In the genomic region with DNA sequence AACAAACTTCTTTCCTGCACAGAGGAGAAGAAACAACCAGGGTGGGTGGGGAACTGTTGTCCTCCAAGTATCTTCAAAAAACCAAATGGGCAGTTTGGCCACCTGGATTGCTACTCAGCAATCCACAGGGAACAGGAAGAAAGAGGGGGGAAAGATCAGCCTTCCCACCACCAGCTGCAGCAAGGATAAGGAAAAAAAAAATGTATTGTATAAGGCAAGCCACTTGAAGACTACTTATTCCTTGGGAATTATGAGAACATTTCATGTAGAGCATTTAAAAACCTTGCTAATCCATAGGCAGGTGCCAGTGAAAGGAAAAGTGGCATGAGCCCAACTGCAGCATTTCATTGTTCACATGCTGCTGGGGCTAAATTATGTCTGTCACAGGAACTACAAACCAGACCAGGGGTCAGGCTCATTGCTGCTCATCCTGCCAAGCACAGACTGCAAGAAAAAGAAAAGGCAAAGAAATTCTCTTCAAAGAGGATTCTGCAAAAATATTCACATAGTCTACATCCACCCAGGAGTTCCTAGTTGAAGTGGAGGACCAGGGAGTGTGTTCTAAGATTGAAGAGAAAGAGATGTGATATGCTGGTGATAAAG, we compare ENCODE assay signal across 9 cellular contexts. TPM values are rescaled to one million over a fixed set of nuclear protein-coding genes. Genes with fewer than 3 reads are reported as not detected.
DNase-seq lines count a peak whose midpoint lies in the region; ATAC-seq and TF ChIP-seq lines count a peak whose summit lies in the region.
"Had no signal": no experiment of that assay in that cellular context is flagged by ENCODE, and none has a peak within 500 bp of the region (broad histone marks: within the 10 kb centered on the region; RNA-seq: fewer than 3 reads in every experiment).

No MANE protein-coding gene starts in this region.

- no peak for TF ChIP-seq CTCF in AG04450 (IDR thresholded peaks at IDR 0.05; ENCODE audit: low read depth, low read length)
- TF ChIP-seq CTCF in WTC11 (IDR thresholded peaks at IDR 0.05), result no peak

- H3K27ac Mint-ChIP-seq in WTC11 (0 out of 2 replicates have a peak overlapping the region, but pooled peaks have one; percentile 7), memory B cell (peak overlapping the region; percentile 67)

- H3K27ac ChIP-seq in AG04450 (ENCODE audit: low read depth, low read length), result no peak overlapping the region

- H3K9me3 ChIP-seq in AG04450 (ENCODE audit: control insufficient read depth, insufficient read depth, low read length), result no peaks in the 10 kb centered on the region

- H3K4me1 Mint-ChIP-seq in WTC11 (peaks cover 36% of the 10 kb centered on the region), memory B cell (peaks cover 49% of the 10 kb centered on the region)

- no peaks in the 10 kb centered on the region for H3K27me3 ChIP-seq in AG04450 (ENCODE audit: control insufficient read depth, insufficient read depth, low read length)

- POLR2A ChIA-PET in AG04450 (lab: Yijun Ruan, JAX), result interaction anchor here (0.7 to 3.6 kb wide), 4 partner anchors 18 to 87 kb away, joined by 3 to 36 read pairs (median 7); a partner anchor contains a TSS
- POLR2A ChIA-PET in WTC11 (lab: Charles Lee), result interaction anchor here (2.9 to 3.0 kb wide), 2 partner anchors 87 to 169 kb away, joined by 21 to 25 read pairs; a partner anchor contains a TSS

- peak overlapping the region; percentile 93 for H3K4me3 ChIP-seq in AG04450 (ENCODE audit: low read depth, low read length)

- H3K9me3 Mint-ChIP-seq in WTC11 (no peaks in the 10 kb centered on the region), memory B cell (peaks cover 1% of the 10 kb centered on the region)
- H3K9me3 Mint-ChIP-seq: nephron had no signal

- H3K36me3 Mint-ChIP-seq in WTC11 (peaks cover 13% of the 10 kb centered on the region), memory B cell (peaks cover 17% of the 10 kb centered on the region)

- intact Hi-C loops in sciatic nerve (cut with DNase I), result no loop called here

- H3K27me3 Mint-ChIP-seq in WTC11 (ENCODE audit: low read depth) (no peaks in the 10 kb centered on the region), memory B cell (no peaks in the 10 kb centered on the region)

- CTCF ChIA-PET in AG04450 (lab: Charles Lee), result no interaction called here
- CTCF ChIA-PET in WTC11 (lab: Charles Lee), result no interaction called here

- no peak for DNase-seq in AG04450 (ENCODE audit: low read depth, low spot score)
- peak; percentile 32 for DNase-seq in EH (ENCODE audit: low read depth)
- no peak for DNase-seq in WTC11 (ENCODE audit: low spot score)
- DNase-seq in memory B cell (ENCODE audit: low spot score in 2 of 2), result no peak
- no peak for DNase-seq in sciatic nerve (ENCODE audit: low spot score)

- ATAC-seq in WTC11 (no peak), memory B cell (ENCODE audit: low read depth) (no peak), HG03565 (IDR thresholded peaks at IDR 0.05; ENCODE audit: unreplicated experiment) (no peak), GM18907 (IDR thresholded peaks at IDR 0.05; ENCODE audit: unreplicated experiment) (no peak), GM19395 (IDR thresholded peaks at IDR 0.05; ENCODE audit: unreplicated experiment) (no peak), sciatic nerve (no peak)

- H3K4me3 Mint-ChIP-seq in WTC11, result no peak overlapping the region; the same call in 1 of the 2 replicates
- no peak overlapping the region for H3K4me3 Mint-ChIP-seq in memory B cell
- H3K4me3 Mint-ChIP-seq: nephron had no signal

TF ChIP-seq in WTC11, 78 proteins besides CTCF, POLR2A, EP300 and RAD21:
- no peak for TF ChIP-seq NR3C1 (CRISPR knock-in tag; conservative IDR thresholded peaks at IDR 0.05; ENCODE audit: low read depth)
- TF ChIP-seq, protein P1, sequence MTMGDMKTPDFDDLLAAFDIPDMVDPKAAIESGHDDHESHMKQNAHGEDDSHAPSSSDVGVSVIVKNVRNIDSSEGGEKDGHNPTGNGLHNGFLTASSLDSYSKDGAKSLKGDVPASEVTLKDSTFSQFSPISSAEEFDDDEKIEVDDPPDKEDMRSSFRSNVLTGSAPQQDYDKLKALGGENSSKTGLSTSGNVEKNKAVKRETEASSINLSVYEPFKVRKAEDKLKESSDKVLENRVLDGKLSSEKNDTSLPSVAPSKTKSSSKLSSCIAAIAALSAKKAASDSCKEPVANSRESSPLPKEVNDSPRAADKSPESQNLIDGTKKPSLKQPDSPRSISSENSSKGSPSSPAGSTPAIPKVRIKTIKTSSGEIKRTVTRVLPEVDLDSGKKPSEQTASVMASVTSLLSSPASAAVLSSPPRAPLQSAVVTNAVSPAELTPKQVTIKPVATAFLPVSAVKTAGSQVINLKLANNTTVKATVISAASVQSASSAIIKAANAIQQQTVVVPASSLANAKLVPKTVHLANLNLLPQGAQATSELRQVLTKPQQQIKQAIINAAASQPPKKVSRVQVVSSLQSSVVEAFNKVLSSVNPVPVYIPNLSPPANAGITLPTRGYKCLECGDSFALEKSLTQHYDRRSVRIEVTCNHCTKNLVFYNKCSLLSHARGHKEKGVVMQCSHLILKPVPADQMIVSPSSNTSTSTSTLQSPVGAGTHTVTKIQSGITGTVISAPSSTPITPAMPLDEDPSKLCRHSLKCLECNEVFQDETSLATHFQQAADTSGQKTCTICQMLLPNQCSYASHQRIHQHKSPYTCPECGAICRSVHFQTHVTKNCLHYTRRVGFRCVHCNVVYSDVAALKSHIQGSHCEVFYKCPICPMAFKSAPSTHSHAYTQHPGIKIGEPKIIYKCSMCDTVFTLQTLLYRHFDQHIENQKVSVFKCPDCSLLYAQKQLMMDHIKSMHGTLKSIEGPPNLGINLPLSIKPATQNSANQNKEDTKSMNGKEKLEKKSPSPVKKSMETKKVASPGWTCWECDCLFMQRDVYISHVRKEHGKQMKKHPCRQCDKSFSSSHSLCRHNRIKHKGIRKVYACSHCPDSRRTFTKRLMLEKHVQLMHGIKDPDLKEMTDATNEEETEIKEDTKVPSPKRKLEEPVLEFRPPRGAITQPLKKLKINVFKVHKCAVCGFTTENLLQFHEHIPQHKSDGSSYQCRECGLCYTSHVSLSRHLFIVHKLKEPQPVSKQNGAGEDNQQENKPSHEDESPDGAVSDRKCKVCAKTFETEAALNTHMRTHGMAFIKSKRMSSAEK (CRISPR knock-in tag; IDR thresholded peaks at IDR 0.05; ENCODE audit: borderline replicate concordance), result no peak
- TF ChIP-seq OVOL2 (CRISPR knock-in tag; IDR thresholded peaks at IDR 0.05; ENCODE audit: borderline replicate concordance), result no peak
- TF ChIP-seq, protein P2, sequence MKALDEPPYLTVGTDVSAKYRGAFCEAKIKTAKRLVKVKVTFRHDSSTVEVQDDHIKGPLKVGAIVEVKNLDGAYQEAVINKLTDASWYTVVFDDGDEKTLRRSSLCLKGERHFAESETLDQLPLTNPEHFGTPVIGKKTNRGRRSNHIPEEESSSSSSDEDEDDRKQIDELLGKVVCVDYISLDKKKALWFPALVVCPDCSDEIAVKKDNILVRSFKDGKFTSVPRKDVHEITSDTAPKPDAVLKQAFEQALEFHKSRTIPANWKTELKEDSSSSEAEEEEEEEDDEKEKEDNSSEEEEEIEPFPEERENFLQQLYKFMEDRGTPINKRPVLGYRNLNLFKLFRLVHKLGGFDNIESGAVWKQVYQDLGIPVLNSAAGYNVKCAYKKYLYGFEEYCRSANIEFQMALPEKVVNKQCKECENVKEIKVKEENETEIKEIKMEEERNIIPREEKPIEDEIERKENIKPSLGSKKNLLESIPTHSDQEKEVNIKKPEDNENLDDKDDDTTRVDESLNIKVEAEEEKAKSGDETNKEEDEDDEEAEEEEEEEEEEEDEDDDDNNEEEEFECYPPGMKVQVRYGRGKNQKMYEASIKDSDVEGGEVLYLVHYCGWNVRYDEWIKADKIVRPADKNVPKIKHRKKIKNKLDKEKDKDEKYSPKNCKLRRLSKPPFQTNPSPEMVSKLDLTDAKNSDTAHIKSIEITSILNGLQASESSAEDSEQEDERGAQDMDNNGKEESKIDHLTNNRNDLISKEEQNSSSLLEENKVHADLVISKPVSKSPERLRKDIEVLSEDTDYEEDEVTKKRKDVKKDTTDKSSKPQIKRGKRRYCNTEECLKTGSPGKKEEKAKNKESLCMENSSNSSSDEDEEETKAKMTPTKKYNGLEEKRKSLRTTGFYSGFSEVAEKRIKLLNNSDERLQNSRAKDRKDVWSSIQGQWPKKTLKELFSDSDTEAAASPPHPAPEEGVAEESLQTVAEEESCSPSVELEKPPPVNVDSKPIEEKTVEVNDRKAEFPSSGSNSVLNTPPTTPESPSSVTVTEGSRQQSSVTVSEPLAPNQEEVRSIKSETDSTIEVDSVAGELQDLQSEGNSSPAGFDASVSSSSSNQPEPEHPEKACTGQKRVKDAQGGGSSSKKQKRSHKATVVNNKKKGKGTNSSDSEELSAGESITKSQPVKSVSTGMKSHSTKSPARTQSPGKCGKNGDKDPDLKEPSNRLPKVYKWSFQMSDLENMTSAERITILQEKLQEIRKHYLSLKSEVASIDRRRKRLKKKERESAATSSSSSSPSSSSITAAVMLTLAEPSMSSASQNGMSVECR (CRISPR knock-in tag; IDR thresholded peaks at IDR 0.05; ENCODE audit: borderline replicate concordance), result no peak
- TF ChIP-seq KAT7 (CRISPR knock-in tag; IDR thresholded peaks at IDR 0.05; ENCODE audit: borderline replicate concordance), result no peak
- TF ChIP-seq, protein P3, sequence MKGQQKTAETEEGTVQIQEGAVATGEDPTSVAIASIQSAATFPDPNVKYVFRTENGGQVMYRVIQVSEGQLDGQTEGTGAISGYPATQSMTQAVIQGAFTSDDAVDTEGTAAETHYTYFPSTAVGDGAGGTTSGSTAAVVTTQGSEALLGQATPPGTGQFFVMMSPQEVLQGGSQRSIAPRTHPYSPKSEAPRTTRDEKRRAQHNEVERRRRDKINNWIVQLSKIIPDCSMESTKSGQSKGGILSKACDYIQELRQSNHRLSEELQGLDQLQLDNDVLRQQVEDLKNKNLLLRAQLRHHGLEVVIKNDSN (CRISPR knock-in tag; IDR thresholded peaks at IDR 0.05), result no peak
- TF ChIP-seq, protein P4, sequence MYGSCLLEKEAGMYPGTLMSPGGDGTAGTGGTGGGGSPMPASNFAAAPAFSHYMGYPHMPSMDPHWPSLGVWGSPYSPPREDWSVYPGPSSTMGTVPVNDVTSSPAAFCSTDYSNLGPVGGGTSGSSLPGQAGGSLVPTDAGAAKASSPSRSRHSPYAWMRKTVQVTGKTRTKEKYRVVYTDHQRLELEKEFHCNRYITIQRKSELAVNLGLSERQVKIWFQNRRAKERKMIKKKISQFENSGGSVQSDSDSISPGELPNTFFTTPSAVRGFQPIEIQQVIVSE (CRISPR knock-in tag; IDR thresholded peaks at IDR 0.05; ENCODE audit: borderline replicate concordance), result no peak
- TF ChIP-seq SP1 (CRISPR knock-in tag; conservative IDR thresholded peaks at IDR 0.05), result no peak
- TF ChIP-seq NR2C2 (CRISPR knock-in tag; IDR thresholded peaks at IDR 0.05), result no peak
- no peak for TF ChIP-seq FOXJ3 (CRISPR knock-in tag; IDR thresholded peaks at IDR 0.05; ENCODE audit: borderline replicate concordance)

RNA-seq across cellular contexts. Expression of a gene that starts 2.2 kb away (rescaled TPM):
- polyA plus RNA-seq in AG04450 (2011; rRNA removed), result 9.3 and 11.8 TPM in 2 replicates
- polyA minus RNA-seq in AG04450 (2011; rRNA and poly(A)+ RNA removed), result 10.5 and 14.3 TPM in 2 replicates
- total RNA-seq in WTC11 (2021) (6.2 to 7.5 TPM (median 6.7 TPM) in 3 replicates), sciatic nerve (57.1 TPM)
